Comparison of ENCODE assay signal across 16 cellular contexts in genomic region chr9:68983008-68983411, GRCh38. TPM values are rescaled to one million over a fixed set of nuclear protein-coding genes. Genes with fewer than 3 reads are reported as not detected.
DNase-seq lines count a peak whose midpoint lies in the region; ATAC-seq, FAIRE-seq and TF ChIP-seq lines count a peak whose summit lies in the region.
"Had no signal": no experiment of that assay in that cellular context is flagged by ENCODE, and none has a peak within 500 bp of the region (broad histone marks: within the 10 kb centered on the region; RNA-seq: fewer than 3 reads in every experiment).

No MANE protein-coding gene starts in this region.

- no peaks in the 10 kb centered on the region for H3K9me3 Mint-ChIP-seq in Caco-2 (ENCODE audit: unreplicated experiment)

- POLR2A ChIA-PET in Caco-2 (lab: Charles Lee): no interaction called here

- FAIRE-seq in H54 (lab: Jason Lieb, UNC): no peak

- intact Hi-C loops in heart right ventricle (cut with DNase I): no loop called here
- intact Hi-C loops in Caco-2 (cut with micrococcal nuclease; ENCODE audit: unreplicated experiment): no loop called here
- intact Hi-C loops in stomach (cut with DNase I; ENCODE audit: low total_unique reads): no loop called here

- CTCF ChIA-PET in Caco-2 (lab: Charles Lee): no interaction called here

- ATAC-seq in GM18511 (IDR thresholded peaks at IDR 0.05; ENCODE audit: unreplicated experiment) (peak; percentile 56), HG03439 (IDR thresholded peaks at IDR 0.05; ENCODE audit: unreplicated experiment) (peak; percentile 59), heart right ventricle (peak in 5 of 8 donors; percentile 22 to 51 (median 41))

- H3K4me1 ChIP-seq in heart right ventricle (peaks cover 6 to 58% (median 40%) of the 10 kb centered on the region in 9 donors), Caco-2 (no peaks in the 10 kb centered on the region), stomach (peaks cover 0 to 12% (median 7%) of the 10 kb centered on the region in 4 donors)
- H3K4me1 ChIP-seq: esophagus squamous epithelium, SJSA1 had no signal

- no peaks in the 10 kb centered on the region for H3K9me3 ChIP-seq in heart right ventricle
- H3K9me3 ChIP-seq in Caco-2: no peaks in the 10 kb centered on the region
- H3K9me3 ChIP-seq in stomach: no peaks in the 10 kb centered on the region
- H3K9me3 ChIP-seq: esophagus squamous epithelium, SJSA1 had no signal

- H3K4me3 ChIP-seq in heart right ventricle (no peak overlapping the region), Caco-2 (ENCODE audit: low read depth, low read length) (no peak overlapping the region), stomach (no peak overlapping the region)
- H3K4me3 ChIP-seq: esophagus squamous epithelium, SJSA1 had no signal

- no peaks in the 10 kb centered on the region for H3K36me3 Mint-ChIP-seq in Caco-2 (ENCODE audit: insufficient read depth, unreplicated experiment)

- H3K27me3 Mint-ChIP-seq in Caco-2 (ENCODE audit: insufficient read depth, unreplicated experiment): no peaks in the 10 kb centered on the region
- H3K27me3 Mint-ChIP-seq: progenitor cell of endocrine pancreas had no signal

- BruUV-seq in Caco-2 (replicated peaks; lab: Mats Ljungman, UMichigan): no TSS peak

- TF ChIP-seq POLR2A in stomach (IDR thresholded peaks at IDR 0.05) (no peak), H54 (IDR thresholded peaks at IDR 0.05; ENCODE audit: low read depth, low read length) (no peak)

- peak; percentile 46 for DNase-seq in GM20000 (ENCODE audit: low spot score)
- no peak for DNase-seq in heart right ventricle
- no peak for DNase-seq in Caco-2
- no peak for DNase-seq in stomach
- DNase-seq in ecto neural progenitor cell (ENCODE audit: low spot score): no peak
- DNase-seq in H54 (ENCODE audit: insufficient read length, low spot score): no peak
- DNase-seq: activated naive CD4-positive, alpha-beta T cell treated with Interleukin-2 at 50 U/mL for 16 hours; cerebellar nuclear complex; esophagus squamous epithelium; HCEC 1CT; stimulated activated CD4-positive, alpha-beta T cell treated with anti-CD3 and anti-CD28 coated beads, Interleukin-2, amount 100 ng/mL, for 48 hours had no signal

- TF ChIP-seq CTCF in GM20000 (IDR thresholded peaks at IDR 0.05; ENCODE audit: extremely low read depth, missing control alignments) (no peak), heart right ventricle (IDR thresholded peaks at IDR 0.05) (no peak), Caco-2 (IDR thresholded peaks at IDR 0.05; ENCODE audit: insufficient read depth in 1 of 2, low read depth in 1 of 2, low read length in 1 of 2, severe bottlenecking in 1 of 2, unreplicated experiment in 1 of 2) (no peak), stomach (IDR thresholded peaks at IDR 0.05) (no peak)

- no peak overlapping the region for H3K27ac Mint-ChIP-seq in Caco-2 (ENCODE audit: unreplicated experiment)
- H3K27ac Mint-ChIP-seq: progenitor cell of endocrine pancreas had no signal

- no peaks in the 10 kb centered on the region for H3K4me1 Mint-ChIP-seq in Caco-2 (ENCODE audit: low read depth, unreplicated experiment)

- H3K4me3 Mint-ChIP-seq in Caco-2 (ENCODE audit: unreplicated experiment): no peak overlapping the region

- H3K27ac ChIP-seq in heart right ventricle (peak overlapping the region; percentile 46 to 89 (median 78)), stomach (no peak overlapping the region)
- H3K27ac ChIP-seq: esophagus squamous epithelium, SJSA1 had no signal

- no peak for TF ChIP-seq EP300 in stomach (IDR thresholded peaks at IDR 0.05)

- H3K27me3 ChIP-seq in heart right ventricle (no peaks in the 10 kb centered on the region), Caco-2 (replicated peaks; ENCODE audit: control insufficient read depth, insufficient read depth, low read length) (no peaks in the 10 kb centered on the region), stomach (no peaks in the 10 kb centered on the region)
- H3K27me3 ChIP-seq: esophagus squamous epithelium, SJSA1 had no signal

- H3K36me3 ChIP-seq in heart right ventricle: no peaks in the 10 kb centered on the region
- H3K36me3 ChIP-seq in Caco-2 (ENCODE audit: control insufficient read depth, insufficient read depth, low read length): no peaks in the 10 kb centered on the region
- no peaks in the 10 kb centered on the region for H3K36me3 ChIP-seq in stomach
- H3K36me3 ChIP-seq: esophagus squamous epithelium, SJSA1 had no signal

RNA-seq across cellular contexts. Expression of gene PRKACG, which starts 30.9 kb away (rescaled TPM):
- total RNA-seq in heart right ventricle: not detected
- polyA plus RNA-seq in heart right ventricle: not detected
- total RNA-seq in Caco-2 (2022): not detected in 2 replicates
- total RNA-seq in stomach: not detected
- polyA plus RNA-seq in stomach: not detected
- total RNA-seq: esophagus squamous epithelium, NCI-H460, progenitor cell of endocrine pancreas, SJSA1 had no signal

RNA-seq across cellular contexts. Expression of gene FXN, which starts 52.5 kb away (rescaled TPM):
- total RNA-seq in heart right ventricle (10 to 100 TPM; 18.8 to 41.8 (median 36.8) TPM), Caco-2 (2022) (7.6 and 8.6 TPM in 2 replicates), stomach (1 to 10 TPM in 4 of 5 donors, under 1 TPM in 1; 0.58 to 4.2 (median 3.2) TPM)
- polyA plus RNA-seq in heart right ventricle (10 to 100 TPM in 1 of 2 donors, 1 to 10 TPM in 1; 7.8 to 15.0 TPM), stomach (10 to 100 TPM in 2 of 3 donors, 1 to 10 TPM in 1; 9.0 to 15.3 (median 14.7) TPM)

Comparison
In these comparisons a context has a peak if more than half of its experiments do, and no peak if none do; other contexts are left out.
1. H3K27ac ChIP-seq: peak in heart right ventricle (10 of 10); none in stomach (0 of 5).
2. Peak in every context shown above with its lines, with median percentiles within 50 percentile points of each other: ATAC-seq.